Comparison of ENCODE assay signal across 7 cellular contexts in genomic region chr16:4694664-4695451, GRCh38. TPM values are rescaled to one million over a fixed set of nuclear protein-coding genes. Genes with fewer than 3 reads are reported as not detected.
DNase-seq lines count a peak whose midpoint lies in the region; ATAC-seq lines count a peak whose summit lies in the region.

No MANE protein-coding gene starts in this region.

- H3K27me3 Mint-ChIP-seq in activated naive CD8-positive, alpha-beta T cell treated with anti-CD3 and anti-CD28 coated beads, Interleukin-2, amount 10 ng/mL, durations not matched to agents 7 days and 5 days = no peaks in the 10 kb centered on the region

- no peaks in the 10 kb centered on the region for H3K4me1 ChIP-seq in HUES48 (ENCODE audit: control insufficient read depth, insufficient read depth, low read length)

- POLR2A ChIA-PET in activated naive CD8-positive, alpha-beta T cell treated with anti-CD3 and anti-CD28 coated beads, Interleukin-2, amount 10 ng/mL, durations not matched to agents 7 days and 5 days (lab: Charles Lee) = interaction anchor here (0.6 to 3.5 kb wide), 7 partner anchors 10 to 217 kb away, joined by 3 to 22 read pairs (median 8); partner anchors contain the start of genes ANKS3 and DNAAF8

- H3K4me3 Mint-ChIP-seq in activated naive CD8-positive, alpha-beta T cell treated with anti-CD3 and anti-CD28 coated beads, Interleukin-2, amount 10 ng/mL, durations not matched to agents 7 days and 5 days = peak overlapping the region; percentile 82
- peak overlapping the region; percentile 73 for H3K4me3 Mint-ChIP-seq in stimulated activated effector memory CD8-positive, alpha-beta T cell treated with anti-CD3 and anti-CD28 coated beads, Interleukin-12 subunit alpha, Interleukin-12 subunit beta, amount 100 ng/mL, for 72 hours

- peaks cover 50% of the 10 kb centered on the region for H3K36me3 ChIP-seq in HUES48 (ENCODE audit: control insufficient read depth, insufficient read depth, low read length)

- ATAC-seq in activated naive CD8-positive, alpha-beta T cell treated with anti-CD3 and anti-CD28 coated beads, Interleukin-2, amount 10 ng/mL, durations not matched to agents 7 days and 5 days (ENCODE audit: low read depth) = no peak
- ATAC-seq in stimulated activated effector memory CD8-positive, alpha-beta T cell treated with anti-CD3 and anti-CD28 coated beads, Interleukin-12 subunit alpha, Interleukin-12 subunit beta, amount 100 ng/mL, for 72 hours = no peak
- ATAC-seq in HG02852 (IDR thresholded peaks at IDR 0.05; ENCODE audit: unreplicated experiment) (no peak), HG03342 (IDR thresholded peaks at IDR 0.05; ENCODE audit: unreplicated experiment) (no peak)

- H3K9ac ChIP-seq in HUES48 (ENCODE audit: low read depth, low read length) = no peak overlapping the region

- H3K4me1 Mint-ChIP-seq in activated naive CD8-positive, alpha-beta T cell treated with anti-CD3 and anti-CD28 coated beads, Interleukin-2, amount 10 ng/mL, durations not matched to agents 7 days and 5 days = peaks cover 19% of the 10 kb centered on the region
- peaks cover 14% of the 10 kb centered on the region for H3K4me1 Mint-ChIP-seq in stimulated activated effector memory CD8-positive, alpha-beta T cell treated with anti-CD3 and anti-CD28 coated beads, Interleukin-12 subunit alpha, Interleukin-12 subunit beta, amount 100 ng/mL, for 72 hours

- no peaks in the 10 kb centered on the region for H3K9me3 Mint-ChIP-seq in activated naive CD8-positive, alpha-beta T cell treated with anti-CD3 and anti-CD28 coated beads, Interleukin-2, amount 10 ng/mL, durations not matched to agents 7 days and 5 days
- no peaks in the 10 kb centered on the region for H3K9me3 Mint-ChIP-seq in stimulated activated effector memory CD8-positive, alpha-beta T cell treated with anti-CD3 and anti-CD28 coated beads, Interleukin-12 subunit alpha, Interleukin-12 subunit beta, amount 100 ng/mL, for 72 hours

- no peaks in the 10 kb centered on the region for H3K9me3 ChIP-seq in HUES48 (ENCODE audit: control insufficient read depth, insufficient read depth, low read length)

- no peak for DNase-seq in activated naive CD8-positive, alpha-beta T cell treated with anti-CD3 and anti-CD28 coated beads, Interleukin-2, amount 10 ng/mL, durations not matched to agents 7 days and 5 days
- peak; percentile 54 for DNase-seq in hepatic stellate cell (ENCODE audit: low spot score)
- DNase-seq in stimulated activated effector memory CD8-positive, alpha-beta T cell treated with anti-CD3 and anti-CD28 coated beads, Interleukin-12 subunit alpha, Interleukin-12 subunit beta, amount 100 ng/mL, for 72 hours (ENCODE audit: low spot score in 2 of 2) = peak in 1 of 2 donors; percentile 52
- DNase-seq in NCI-H2107 (lab: John Stamatoyannopoulos, UW) = no peak

- H3K27ac Mint-ChIP-seq in activated naive CD8-positive, alpha-beta T cell treated with anti-CD3 and anti-CD28 coated beads, Interleukin-2, amount 10 ng/mL, durations not matched to agents 7 days and 5 days = peak overlapping the region; percentile 64
- H3K27ac Mint-ChIP-seq in stimulated activated effector memory CD8-positive, alpha-beta T cell treated with anti-CD3 and anti-CD28 coated beads, Interleukin-12 subunit alpha, Interleukin-12 subunit beta, amount 100 ng/mL, for 72 hours = peak overlapping the region; percentile 45

- H3K36me3 Mint-ChIP-seq in activated naive CD8-positive, alpha-beta T cell treated with anti-CD3 and anti-CD28 coated beads, Interleukin-2, amount 10 ng/mL, durations not matched to agents 7 days and 5 days = peaks cover 8% of the 10 kb centered on the region
- peaks cover 64% of the 10 kb centered on the region for H3K36me3 Mint-ChIP-seq in stimulated activated effector memory CD8-positive, alpha-beta T cell treated with anti-CD3 and anti-CD28 coated beads, Interleukin-12 subunit alpha, Interleukin-12 subunit beta, amount 100 ng/mL, for 72 hours

- H3K27me3 ChIP-seq in HUES48 (ENCODE audit: control insufficient read depth, insufficient read depth, low read length) = no peaks in the 10 kb centered on the region

- H3K27ac ChIP-seq in HUES48 (ENCODE audit: low read depth, low read length) = peak overlapping the region; percentile 35

- peak overlapping the region; percentile 47 for H3K4me3 ChIP-seq in HUES48 (ENCODE audit: low read depth, low read length)

RNA-seq across cellular contexts. Expression of gene NUDT16L1, which starts 1.5 kb away (rescaled TPM):
- total RNA-seq in activated naive CD8-positive, alpha-beta T cell treated with anti-CD3 and anti-CD28 coated beads, Interleukin-2, amount 10 ng/mL, durations not matched to agents 7 days and 5 days = 10 to 100 TPM; 40.7 to 42.7 TPM

RNA-seq across cellular contexts. Expression of gene ANKS3, which starts 39.2 kb away (rescaled TPM):
- 10 to 100 TPM; 20.4 to 20.5 TPM for total RNA-seq in activated naive CD8-positive, alpha-beta T cell treated with anti-CD3 and anti-CD28 coated beads, Interleukin-2, amount 10 ng/mL, durations not matched to agents 7 days and 5 days

RNA-seq across cellular contexts. Expression of gene DNAAF8, which starts 39.5 kb away (rescaled TPM):
- total RNA-seq in activated naive CD8-positive, alpha-beta T cell treated with anti-CD3 and anti-CD28 coated beads, Interleukin-2, amount 10 ng/mL, durations not matched to agents 7 days and 5 days = under 1 TPM in 1 of 2 experiments, not detected in 1; 0.23 TPM
